8 cellular contexts compared by ENCODE assay signal in genomic region chr6:38640216-38640909, GRCh38. TPM values are rescaled to one million over a fixed set of nuclear protein-coding genes. Genes with fewer than 3 reads are reported as not detected.
A peak's percentile ranks its signal among the peaks of the same experiment; 100 is the strongest.
DNase-seq lines count a peak whose midpoint lies in the region; ATAC-seq and TF ChIP-seq lines count a peak whose summit lies in the region.

No MANE protein-coding gene starts in this region.

- BruUV-seq in HCT116 (replicated peaks; lab: Mats Ljungman, UMichigan), result TSS peak; percentile 59

- DNase-seq in HCT116 (ENCODE audit: low read depth, low spot score) (no peak), WERI-Rb-1 (no peak), fibroblast of villous mesenchyme (ENCODE audit: low read depth) (peak; percentile 13), renal cortical epithelial cell (ENCODE audit: low read depth) (peak; percentile 29), DMS114 treated with DMSO at 0.1 percent for 48 hours (lab: John Stamatoyannopoulos, UW; ENCODE audit: unreplicated experiment) (no peak), GM10266 (ENCODE audit: extremely low spot score) (no peak), RPMI8226 (no peak)

- H3K9me3 ChIP-seq in HCT116 (ENCODE audit: control insufficient read depth in 1 of 2, insufficient read depth in 1 of 2, low read depth in 1 of 2, low read length in 2 of 2) (no peaks in the 10 kb centered on the region), WERI-Rb-1 (ENCODE audit: severe bottlenecking) (no peaks in the 10 kb centered on the region)

- no peaks in the 10 kb centered on the region for H3K27me3 ChIP-seq in HCT116 (ENCODE audit: insufficient read depth, low read length)
- no peaks in the 10 kb centered on the region for H3K27me3 ChIP-seq in WERI-Rb-1 (ENCODE audit: insufficient read depth, low read depth, severe bottlenecking)

- peaks cover 12 to 17% of the 10 kb centered on the region in 2 experiments; a peak in 3 of 4 replicates for H3K4me1 ChIP-seq in HCT116 (ENCODE audit: control insufficient read depth in 1 of 2, insufficient read depth in 2 of 2, low read length in 2 of 2)

- RAD21 ChIA-PET in HCT116 (lab: Charles Lee; ENCODE audit: low non-redundant PET in 1 of 2, low total read pairs in 2 of 2, uncharacterized antibody in 2 of 2, unreplicated experiment in 2 of 2), result no interaction called here

- CTCF ChIA-PET in HCT116 (lab: Charles Lee), result no interaction called here

- TF ChIP-seq CTCF in C4-2B (conservative IDR thresholded peaks at IDR 0.05) (no peak), HCT116 (IDR thresholded peaks at IDR 0.05 in 2 of 3, conservative IDR thresholded peaks at IDR 0.05 in 1 of 3; ENCODE audit: borderline replicate concordance in 1 of 3, insufficient read depth in 1 of 3, low read depth in 2 of 3, low read length in 2 of 3) (no peak), WERI-Rb-1 (IDR thresholded peaks at IDR 0.05; ENCODE audit: low read depth, low read length) (no peak), fibroblast of villous mesenchyme (IDR thresholded peaks at IDR 0.05; ENCODE audit: insufficient read depth, low read depth, low read length) (no peak), GM10266 (IDR thresholded peaks at IDR 0.05; ENCODE audit: control insufficient read depth, insufficient read depth, low read depth, missing control alignments) (no peak)

- H3K79me2 ChIP-seq in HCT116 (ENCODE audit: insufficient read depth, low read length), result no peaks in the 10 kb centered on the region; the same call in 1 of the 2 replicates

- ATAC-seq in HCT116, result no peak

- H4K20me1 ChIP-seq in HCT116 (ENCODE audit: insufficient read depth), result no peaks in the 10 kb centered on the region

- peak overlapping the region; percentile 94 for H2AFZ ChIP-seq in HCT116 (ENCODE audit: low read depth, low read length, poor library complexity, severe bottlenecking)

- peak overlapping the region; percentile 75 for H3K9ac ChIP-seq in HCT116 (ENCODE audit: low read length)

- H3K4me2 ChIP-seq in HCT116 (ENCODE audit: low read length), result peak overlapping the region; percentile 79

- no peak for TF ChIP-seq POLR2A in HCT116 (IDR thresholded peaks at IDR 0.05; ENCODE audit: borderline replicate concordance, extremely low read depth, insufficient read depth, insufficient read length)

- TF ChIP-seq RAD21 in HCT116 (IDR thresholded peaks at IDR 0.05; ENCODE audit: low read depth), result no peak

- H3K27ac ChIP-seq in C4-2B, result peak overlapping the region; percentile 70
- peak overlapping the region; percentile 89 for H3K27ac ChIP-seq in HCT116 (ENCODE audit: low read depth, low read length)
- H3K27ac ChIP-seq in WERI-Rb-1, result peak overlapping the region; percentile 91

- POLR2A ChIA-PET in HCT116 (lab: Charles Lee), result no interaction called here

- H3K36me3 ChIP-seq in HCT116 (ENCODE audit: control insufficient read depth in 1 of 2, insufficient read depth in 2 of 2, low read length in 2 of 2) (no peaks in the 10 kb centered on the region), WERI-Rb-1 (peaks cover 5% of the 10 kb centered on the region)

- intact Hi-C loops in HCT116 (cut with micrococcal nuclease), result no loop called here

- H3K4me3 ChIP-seq in HCT116 (replicated peaks in 1 of 2; ENCODE audit: low read depth in 1 of 2, low read length in 2 of 2), result peak overlapping the region; percentile 83 to 86
- H3K4me3 ChIP-seq in WERI-Rb-1 (ENCODE audit: low read depth, low read length), result peak overlapping the region; percentile 95
- peak overlapping the region; percentile 93 for H3K4me3 ChIP-seq in fibroblast of villous mesenchyme (ENCODE audit: low read depth, low read length)

- no peaks in the 10 kb centered on the region for H3K9me2 ChIP-seq in HCT116 (ENCODE audit: insufficient read depth)

TF ChIP-seq in HCT116, 20 proteins besides CTCF, POLR2A, EP300 and RAD21:
- TF ChIP-seq SIN3A (IDR thresholded peaks at IDR 0.05; ENCODE audit: low read depth), result no peak
- TF ChIP-seq ZNF274 (IDR thresholded peaks at IDR 0.05; ENCODE audit: low read depth, low read length), result no peak
- TF ChIP-seq CBX3 (IDR thresholded peaks at IDR 0.05; ENCODE audit: low read depth), result no peak
- no peak for TF ChIP-seq FOSL1 (IDR thresholded peaks at IDR 0.05; ENCODE audit: low read depth)
- no peak for TF ChIP-seq EGR1 (IDR thresholded peaks at IDR 0.05; ENCODE audit: low read depth)
- no peak for TF ChIP-seq REST (IDR thresholded peaks at IDR 0.05; ENCODE audit: low read depth)
- no peak for TF ChIP-seq EZH2phosphoT487 (IDR thresholded peaks at IDR 0.05; ENCODE audit: borderline replicate concordance)
- TF ChIP-seq SRF (IDR thresholded peaks at IDR 0.05; ENCODE audit: low read depth), result no peak
- TF ChIP-seq POLR2AphosphoS5 (IDR thresholded peaks at IDR 0.05; ENCODE audit: low read depth, low read length), result no peak
- no peak for TF ChIP-seq SP1 (IDR thresholded peaks at IDR 0.05; ENCODE audit: low read depth)
- TF ChIP-seq ZBTB33 (IDR thresholded peaks at IDR 0.05; ENCODE audit: extremely low read depth, insufficient replicate concordance, low read length), result no peak

RNA-seq across cellular contexts. Expression of gene BTBD9, which starts 0.6 kb away (rescaled TPM):
- 10.9 TPM for total RNA-seq in HCT116 (2021; ENCODE audit: unreplicated experiment)
- 4.5 and 4.6 TPM in 2 replicates for polyA plus RNA-seq in HCT116 (2012)
- total RNA-seq in fibroblast of villous mesenchyme, result 8.7 and 12.1 TPM in 2 replicates
- 11.8 and 18.8 TPM in 2 replicates for total RNA-seq in renal cortical epithelial cell

Comparison
In these comparisons a context has a peak if more than half of its experiments do, and no peak if none do; other contexts are left out.
1. DNase-seq: peak in fibroblast of villous mesenchyme (single experiment) and renal cortical epithelial cell (single experiment); none in HCT116 (single experiment), WERI-Rb-1 (single experiment), DMS114 treated with DMSO at 0.1 percent for 48 hours (single experiment), GM10266 (single experiment) and RPMI8226 (single experiment).
2. Peak in every context shown above with its lines, with median percentiles within 50 percentile points of each other: H3K27ac ChIP-seq and H3K4me3 ChIP-seq.